Comparison of ENCODE assay signal across 22 cellular contexts in the genomic region with DNA sequence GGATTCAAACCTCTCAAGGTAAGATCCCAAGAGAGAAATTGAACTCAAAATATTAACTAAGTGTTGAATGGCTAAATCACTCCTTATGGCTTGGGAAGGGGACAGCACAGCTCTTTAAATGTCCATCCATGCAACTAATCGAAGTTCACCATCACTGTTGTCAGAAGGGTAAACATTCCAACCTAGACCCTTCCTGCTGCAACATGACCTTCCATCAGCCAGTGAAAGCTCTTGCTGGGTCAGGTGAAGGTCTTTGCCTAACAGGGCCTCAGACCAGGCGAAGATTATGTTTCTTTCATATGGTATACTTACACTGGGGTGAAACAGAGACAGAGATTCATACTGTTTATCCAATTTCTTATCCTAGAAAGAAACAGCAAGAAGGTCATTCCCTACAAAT. TPM values are rescaled to one million over a fixed set of nuclear protein-coding genes. Genes with fewer than 3 reads are reported as not detected.
DNase-seq lines count a peak whose midpoint lies in the region; ATAC-seq, FAIRE-seq and TF ChIP-seq lines count a peak whose summit lies in the region.
"Had no signal": no experiment of that assay in that cellular context is flagged by ENCODE, and none has a peak within 500 bp of the region (broad histone marks: within the 10 kb centered on the region; RNA-seq: fewer than 3 reads in every experiment).

No MANE protein-coding gene starts in this region.

- no peak for FAIRE-seq in RCC 7860 (lab: Jason Lieb, UNC)
- FAIRE-seq: D721Med, H54 had no signal

- DNase-seq in stimulated activated naive CD8-positive, alpha-beta T cell treated with anti-CD3 and anti-CD28 coated beads, Interleukin-15, amount 100 ng/mL, for 72 hours = no peak
- DNase-seq in stimulated activated naive CD8-positive, alpha-beta T cell treated with anti-CD3 and anti-CD28 coated beads, Interleukin-15, Interleukin-2, amounts not matched to agents 100 U/mL and 50 U/mL, for 24 hours = no peak
- no peak for DNase-seq in activated CD8-positive, alpha-beta T cell treated with anti-CD3 and anti-CD28 coated beads for 36 hours
- no peak for DNase-seq in naive thymus-derived CD8-positive, alpha-beta T cell
- no peak for DNase-seq in C1 segment of cervical spinal cord (lab: John Stamatoyannopoulos, UW)
- no peak for DNase-seq in RPMI8226
- no peak for DNase-seq in RCC 7860 (ENCODE audit: low spot score)
- DNase-seq: ACHN; AML-193; CD8-positive, alpha-beta memory T cell; DMS79; HFFc6; Kasumi-1; MM.1S; NCI-H1092 treated with DMSO at 0.1 percent for 48 hours; NCI-H1694; NCI-H510A treated with DMSO at 0.1 percent for 48 hours; NCI-H82; Right ventricle myocardium superior had no signal

- peak overlapping the region; percentile 41 to 78 for H3K27ac Mint-ChIP-seq in stimulated activated naive CD8-positive, alpha-beta T cell treated with anti-CD3 and anti-CD28 coated beads, Interleukin-15, amount 100 ng/mL, for 72 hours
- H3K27ac Mint-ChIP-seq in activated CD8-positive, alpha-beta T cell treated with anti-CD3 and anti-CD28 coated beads for 36 hours = peak overlapping the region; percentile 59
- H3K27ac Mint-ChIP-seq in naive thymus-derived CD8-positive, alpha-beta T cell = peak overlapping the region in 8 of 10 donors; percentile 42 to 89 (median 68)
- H3K27ac Mint-ChIP-seq: HFFc6 had no signal

- intact Hi-C loops in activated CD8-positive, alpha-beta T cell treated with anti-CD3 and anti-CD28 coated beads for 36 hours (cut with micrococcal nuclease) = no loop called here

- H3K27me3 Mint-ChIP-seq in stimulated activated naive CD8-positive, alpha-beta T cell treated with anti-CD3 and anti-CD28 coated beads, Interleukin-15, amount 100 ng/mL, for 72 hours = no peaks in the 10 kb centered on the region
- no peaks in the 10 kb centered on the region for H3K27me3 Mint-ChIP-seq in activated CD8-positive, alpha-beta T cell treated with anti-CD3 and anti-CD28 coated beads for 36 hours
- no peaks in the 10 kb centered on the region for H3K27me3 Mint-ChIP-seq in naive thymus-derived CD8-positive, alpha-beta T cell
- H3K27me3 Mint-ChIP-seq: CD8-positive, alpha-beta memory T cell had no signal

- no peaks in the 10 kb centered on the region for H3K9me3 Mint-ChIP-seq in stimulated activated naive CD8-positive, alpha-beta T cell treated with anti-CD3 and anti-CD28 coated beads, Interleukin-15, amount 100 ng/mL, for 72 hours
- no peaks in the 10 kb centered on the region for H3K9me3 Mint-ChIP-seq in activated CD8-positive, alpha-beta T cell treated with anti-CD3 and anti-CD28 coated beads for 36 hours
- no peaks in the 10 kb centered on the region for H3K9me3 Mint-ChIP-seq in naive thymus-derived CD8-positive, alpha-beta T cell
- H3K9me3 Mint-ChIP-seq: CD8-positive, alpha-beta memory T cell; HFFc6 had no signal

- H3K4me1 Mint-ChIP-seq in stimulated activated naive CD8-positive, alpha-beta T cell treated with anti-CD3 and anti-CD28 coated beads, Interleukin-15, amount 100 ng/mL, for 72 hours = peaks cover 25% of the 10 kb centered on the region
- H3K4me1 Mint-ChIP-seq in activated CD8-positive, alpha-beta T cell treated with anti-CD3 and anti-CD28 coated beads for 36 hours (ENCODE audit: low read depth) = peaks cover 33% of the 10 kb centered on the region
- peaks cover 0 to 6% (median 2%) of the 10 kb centered on the region in 4 donors for H3K4me1 Mint-ChIP-seq in naive thymus-derived CD8-positive, alpha-beta T cell

- POLR2A ChIA-PET in activated CD8-positive, alpha-beta T cell treated with anti-CD3 and anti-CD28 coated beads for 36 hours (lab: Charles Lee) = interaction anchor here (0.8 to 1.8 kb wide), 5 partner anchors 8 to 65 kb away, joined by 3 to 5 read pairs (median 4); partner anchors contain the start of genes ADAM17 and IAH1
- POLR2A ChIA-PET in naive thymus-derived CD8-positive, alpha-beta T cell (lab: Charles Lee) = interaction anchor here (0.6 to 1.1 kb wide), 2 partner anchors 17 to 1187 kb away, joined by 4 read pairs; no protein-coding TSS in a partner anchor

- TF ChIP-seq CTCF in activated CD8-positive, alpha-beta T cell treated with anti-CD3 and anti-CD28 coated beads for 36 hours (IDR thresholded peaks at IDR 0.05) = no peak

- no peak for ATAC-seq in stimulated activated naive CD8-positive, alpha-beta T cell treated with anti-CD3 and anti-CD28 coated beads, Interleukin-15, amount 100 ng/mL, for 72 hours
- ATAC-seq in stimulated activated naive CD8-positive, alpha-beta T cell treated with anti-CD3 and anti-CD28 coated beads, Interleukin-15, Interleukin-2, amounts not matched to agents 100 U/mL and 50 U/mL, for 24 hours = no peak
- ATAC-seq in activated CD8-positive, alpha-beta T cell treated with anti-CD3 and anti-CD28 coated beads for 36 hours = no peak
- no peak for ATAC-seq in naive thymus-derived CD8-positive, alpha-beta T cell
- ATAC-seq: Panc1 had no signal

- CTCF ChIA-PET in activated CD8-positive, alpha-beta T cell treated with anti-CD3 and anti-CD28 coated beads for 36 hours (lab: Charles Lee) = interaction anchor here (0.9 kb wide), 1 partner anchor 17 kb away, joined by 3 read pairs; the partner anchor contains the start of gene IAH1

- H3K36me3 Mint-ChIP-seq in activated CD8-positive, alpha-beta T cell treated with anti-CD3 and anti-CD28 coated beads for 36 hours (ENCODE audit: low read depth) = peaks cover 51% of the 10 kb centered on the region
- H3K36me3 Mint-ChIP-seq in naive thymus-derived CD8-positive, alpha-beta T cell = peaks cover 0 to 94% (median 11%) of the 10 kb centered on the region in 3 donors

- H3K4me3 Mint-ChIP-seq in stimulated activated naive CD8-positive, alpha-beta T cell treated with anti-CD3 and anti-CD28 coated beads, Interleukin-15, amount 100 ng/mL, for 72 hours = no peak overlapping the region
- H3K4me3 Mint-ChIP-seq in activated CD8-positive, alpha-beta T cell treated with anti-CD3 and anti-CD28 coated beads for 36 hours = no peak overlapping the region
- no peak overlapping the region for H3K4me3 Mint-ChIP-seq in naive thymus-derived CD8-positive, alpha-beta T cell
- H3K4me3 Mint-ChIP-seq: CD8-positive, alpha-beta memory T cell; HFFc6 had no signal

RNA-seq across cellular contexts. Expression of gene IAH1, which starts 16.4 kb away (rescaled TPM):
- total RNA-seq in activated CD8-positive, alpha-beta T cell treated with anti-CD3 and anti-CD28 coated beads for 36 hours = 10 to 100 TPM; 64.9 to 67.3 TPM
- total RNA-seq in naive thymus-derived CD8-positive, alpha-beta T cell = 10 to 100 TPM; 47.0 to 57.3 TPM
- 10 to 100 TPM; 61.8 to 81.5 (median 66.6) TPM for polyA plus RNA-seq in naive thymus-derived CD8-positive, alpha-beta T cell
